ENCODE assay signal across 19 cellular contexts in genomic region chr22:24190566-24191208, GRCh38. TPM values are rescaled to one million over a fixed set of nuclear protein-coding genes. Genes with fewer than 3 reads are reported as not detected.
DNase-seq lines count a peak whose midpoint lies in the region; ATAC-seq, FAIRE-seq and TF ChIP-seq lines count a peak whose summit lies in the region.
"Had no signal": no experiment of that assay in that cellular context is flagged by ENCODE, and none has a peak within 500 bp of the region (broad histone marks: within the 10 kb centered on the region; RNA-seq: fewer than 3 reads in every experiment).

No MANE protein-coding gene starts in this region.

- peaks cover 1% of the 10 kb centered on the region for H3K4me1 Mint-ChIP-seq in progenitor cell of endocrine pancreas (ENCODE audit: low read depth)
- H3K4me1 Mint-ChIP-seq in CD4-positive, alpha-beta memory T cell, result peaks cover 0 to 2% (median 0%) of the 10 kb centered on the region in 4 donors
- H3K4me1 Mint-ChIP-seq in activated CD8-positive, alpha-beta memory T cell treated with anti-CD3 and anti-CD28 coated beads, Interleukin-2, amount 10 ng/mL, durations not matched to agents 7 days and 5 days, result peaks cover 2% of the 10 kb centered on the region

- no peak overlapping the region for H3K4me3 ChIP-seq in IMR-90 (ENCODE audit: insufficient read depth, low read depth, low read length)
- H3K4me3 ChIP-seq in H1 (ENCODE audit: extremely low read depth in 1 of 4, insufficient read depth in 2 of 4, low read depth in 3 of 4, low read length in 4 of 4), result no peak overlapping the region
- H3K4me3 ChIP-seq in CD4-positive, alpha-beta memory T cell (ENCODE audit: low read length in 2 of 2), result no peak overlapping the region
- H3K4me3 ChIP-seq: colonic mucosa, gastrocnemius medialis, left lung, PC-9 had no signal

- no peaks in the 10 kb centered on the region for H3K79me1 ChIP-seq in IMR-90 (ENCODE audit: low read depth in 1 of 2, low read length in 2 of 2)
- no peaks in the 10 kb centered on the region for H3K79me1 ChIP-seq in H1 (ENCODE audit: low read depth, low read length)

- H2BK120ac ChIP-seq in IMR-90 (ENCODE audit: low read depth, low read length), result peak overlapping the region; percentile 99
- H2BK120ac ChIP-seq in H1 (replicated peaks; ENCODE audit: low read depth, low read length), result no peak overlapping the region

- no TSS peak for BruUV-seq in IMR-90 (replicated peaks; lab: Mats Ljungman, UMichigan)

- H3K79me2 ChIP-seq in H1 (ENCODE audit: control insufficient read depth in 1 of 2, insufficient read depth in 2 of 2, low read length in 2 of 2), result no peaks in the 10 kb centered on the region

- H3K56ac ChIP-seq in IMR-90 (ENCODE audit: extremely low read depth, insufficient read depth, low read length) (no peak overlapping the region), H1 (replicated peaks; ENCODE audit: insufficient read length, low read depth, low read length) (no peak overlapping the region)

- H3K27ac ChIP-seq in C4-2B (peak overlapping the region; percentile 16; the same call in 1 of the 2 replicates), IMR-90 (ENCODE audit: insufficient read depth, low read length) (no peak overlapping the region; the same call in 1 of the 2 replicates), H1 (ENCODE audit: low read depth, low read length) (no peak overlapping the region)
- no peak overlapping the region for H3K27ac ChIP-seq in CD4-positive, alpha-beta memory T cell (ENCODE audit: low read depth, low read length)
- H3K27ac ChIP-seq: colonic mucosa, gastrocnemius medialis, PC-9 had no signal

- H3K27me3 ChIP-seq in IMR-90 (ENCODE audit: control insufficient read depth, insufficient read depth, low read length), result no peaks in the 10 kb centered on the region
- no peaks in the 10 kb centered on the region for H3K27me3 ChIP-seq in H1 (replicated peaks in 1 of 4; ENCODE audit: control insufficient read depth in 3 of 4, extremely low read depth in 1 of 4, insufficient read depth in 3 of 4, low read length in 3 of 4)
- no peaks in the 10 kb centered on the region for H3K27me3 ChIP-seq in CD4-positive, alpha-beta memory T cell (ENCODE audit: insufficient read depth, low read length)
- H3K27me3 ChIP-seq: colonic mucosa, gastrocnemius medialis, left lung had no signal

- 0 out of 3 replicates have a peak overlapping the region, but pooled peaks have one; percentile 91 for H2BK15ac ChIP-seq in IMR-90 (ENCODE audit: low read depth, low read length)
- no peak overlapping the region for H2BK15ac ChIP-seq in H1 (ENCODE audit: low read length)

- no peak for TF ChIP-seq CTCF in C4-2B (conservative IDR thresholded peaks at IDR 0.05)
- no peak for TF ChIP-seq CTCF in IMR-90 (conservative IDR thresholded peaks at IDR 0.05; ENCODE audit: low read depth, low read length)
- no peak for TF ChIP-seq CTCF in H1 (IDR thresholded peaks at IDR 0.05; ENCODE audit: control extremely low read depth in 1 of 3, insufficient read depth in 1 of 3, low read depth in 1 of 3, low read length in 3 of 3)
- TF ChIP-seq CTCF in progenitor cell of endocrine pancreas (IDR thresholded peaks at IDR 0.05; ENCODE audit: unreplicated experiment), result no peak

- no peak for FAIRE-seq in H1 (lab: Jason Lieb, UNC)

- H3K9ac ChIP-seq in IMR-90 (ENCODE audit: low read depth, low read length), result no peak overlapping the region
- H3K9ac ChIP-seq in H1 (replicated peaks in 1 of 4; ENCODE audit: extremely low read depth in 1 of 4, low read depth in 3 of 4, low read length in 3 of 4), result no peak overlapping the region

- H3K4ac ChIP-seq in IMR-90 (ENCODE audit: low read depth, low read length) (peak overlapping the region; percentile 90), H1 (replicated peaks; ENCODE audit: insufficient read length, low read depth, low read length) (no peak overlapping the region)

- H3K9me3 Mint-ChIP-seq in progenitor cell of endocrine pancreas (ENCODE audit: low read depth), result no peaks in the 10 kb centered on the region
- peaks cover 0 to 4% (median 0%) of the 10 kb centered on the region in 8 donors for H3K9me3 Mint-ChIP-seq in CD4-positive, alpha-beta memory T cell
- no peaks in the 10 kb centered on the region for H3K9me3 Mint-ChIP-seq in activated CD8-positive, alpha-beta memory T cell treated with anti-CD3 and anti-CD28 coated beads, Interleukin-2, amount 10 ng/mL, durations not matched to agents 7 days and 5 days (ENCODE audit: low read depth)
- H3K9me3 Mint-ChIP-seq: activated CD4-positive, alpha-beta T cell treated with anti-CD3 and anti-CD28 coated beads, Interleukin-2, amount 10 ng/mL, durations not matched to agents 24 days and 14 days; activated naive CD4-positive, alpha-beta T cell treated with anti-CD3 and anti-CD28 coated beads for 36 hours had no signal

- peak overlapping the region; percentile 23 for H2AK9ac ChIP-seq in IMR-90 (replicated peaks; ENCODE audit: low read depth, low read length, poor library complexity)

- H3K36me3 ChIP-seq in IMR-90 (ENCODE audit: control insufficient read depth, insufficient read depth, low read length) (no peaks in the 10 kb centered on the region), H1 (ENCODE audit: control insufficient read depth in 2 of 4, insufficient read depth in 4 of 4, low read length in 3 of 4) (no peaks in the 10 kb centered on the region)
- no peaks in the 10 kb centered on the region for H3K36me3 ChIP-seq in CD4-positive, alpha-beta memory T cell (ENCODE audit: insufficient read depth, low read length)
- H3K36me3 ChIP-seq: colonic mucosa, gastrocnemius medialis had no signal

- H2AFZ ChIP-seq in IMR-90 (replicated peaks; ENCODE audit: low read length, poor library complexity) (peak overlapping the region; percentile 14), H1 (ENCODE audit: low read length) (no peak overlapping the region)
- H2AFZ ChIP-seq: PC-9 had no signal

- peak overlapping the region; percentile 91 for H4K91ac ChIP-seq in IMR-90 (ENCODE audit: insufficient read depth, low read depth, low read length)
- no peak overlapping the region for H4K91ac ChIP-seq in H1 (replicated peaks; ENCODE audit: insufficient read length, low read length)

- H3K9me3 ChIP-seq in IMR-90 (ENCODE audit: control insufficient read depth, insufficient read depth, low read length) (no peaks in the 10 kb centered on the region), H1 (ENCODE audit: insufficient read depth in 2 of 2, low read depth in 1 of 2, low read length in 1 of 2) (no peaks in the 10 kb centered on the region)
- no peaks in the 10 kb centered on the region for H3K9me3 ChIP-seq in CD4-positive, alpha-beta memory T cell (ENCODE audit: control insufficient read depth in 1 of 2, low read length in 2 of 2)
- H3K9me3 ChIP-seq: colonic mucosa, gastrocnemius medialis, left lung had no signal

- H3K18ac ChIP-seq in IMR-90 (ENCODE audit: low read depth, low read length) (peak overlapping the region; percentile 5; the same call in 1 of the 2 replicates), H1 (ENCODE audit: extremely low read depth, low read length) (no peak overlapping the region)

- no peak overlapping the region for H3K23ac ChIP-seq in IMR-90 (ENCODE audit: low read depth, low read length)
- H3K23ac ChIP-seq in H1 (ENCODE audit: insufficient read length), result no peak overlapping the region

- H4K8ac ChIP-seq in IMR-90 (ENCODE audit: low read depth in 2 of 2, low read length in 2 of 2) (peak overlapping the region; percentile 34 to 73; a peak in 2 of 4 replicates), H1 (ENCODE audit: extremely low read depth, insufficient read depth, low read length) (no peak overlapping the region)

- TF ChIP-seq POLR2A in IMR-90 (IDR thresholded peaks at IDR 0.05; ENCODE audit: low read depth, low read length) (no peak), H1 (IDR thresholded peaks at IDR 0.05; ENCODE audit: control extremely low read depth in 1 of 2, low read depth in 2 of 2, low read length in 2 of 2) (no peak)

- no peaks in the 10 kb centered on the region for H3K36me3 Mint-ChIP-seq in progenitor cell of endocrine pancreas (ENCODE audit: insufficient read depth)
- no peaks in the 10 kb centered on the region for H3K36me3 Mint-ChIP-seq in CD4-positive, alpha-beta memory T cell
- H3K36me3 Mint-ChIP-seq in activated CD8-positive, alpha-beta memory T cell treated with anti-CD3 and anti-CD28 coated beads, Interleukin-2, amount 10 ng/mL, durations not matched to agents 7 days and 5 days, result no peaks in the 10 kb centered on the region

- H2BK20ac ChIP-seq in IMR-90 (ENCODE audit: low read depth, low read length) (peak overlapping the region; percentile 93; the same call in 1 of the 2 replicates), H1 (ENCODE audit: low read length) (no peak overlapping the region)

- H3K9me1 ChIP-seq in IMR-90 (ENCODE audit: insufficient read depth, low read length), result no peaks in the 10 kb centered on the region; the same call in 1 of the 2 replicates

- no peak for TF ChIP-seq EP300 in H1 (IDR thresholded peaks at IDR 0.05; ENCODE audit: borderline replicate concordance in 1 of 2, low read depth in 2 of 2, low read length in 2 of 2)

- H3K27me3 Mint-ChIP-seq in progenitor cell of endocrine pancreas, result no peaks in the 10 kb centered on the region
- H3K27me3 Mint-ChIP-seq in CD4-positive, alpha-beta memory T cell, result no peaks in the 10 kb centered on the region
- H3K27me3 Mint-ChIP-seq in activated CD8-positive, alpha-beta memory T cell treated with anti-CD3 and anti-CD28 coated beads, Interleukin-2, amount 10 ng/mL, durations not matched to agents 7 days and 5 days, result no peaks in the 10 kb centered on the region
- H3K27me3 Mint-ChIP-seq: activated CD4-positive, alpha-beta T cell treated with anti-CD3 and anti-CD28 coated beads, Interleukin-2, amount 10 ng/mL, durations not matched to agents 24 days and 14 days had no signal

- POLR2A ChIA-PET in IMR-90 (lab: Charles Lee; ENCODE audit: unreplicated experiment) (no interaction called here), H1 (lab: Charles Lee; ENCODE audit: partially characterized antibody) (no interaction called here)
- POLR2A ChIA-PET in CD4-positive, alpha-beta memory T cell (lab: Charles Lee; ENCODE audit: partially characterized antibody), result no interaction called here

- dilution Hi-C loops in IMR-90 (cut with HindIII; ENCODE audit: low sequenced_read_pairs, unreplicated experiment), result no loop called here

- peak overlapping the region; percentile 94 for H2AK5ac ChIP-seq in IMR-90 (ENCODE audit: low read depth, low read length)
- H2AK5ac ChIP-seq in H1 (ENCODE audit: low read depth, low read length), result no peak overlapping the region

- DNase-seq in IMR-90, result no peak
- no peak for DNase-seq in H1 (ENCODE audit: low read depth in 1 of 2, low spot score in 2 of 2)
- DNase-seq in progenitor cell of endocrine pancreas (ENCODE audit: low spot score, unreplicated experiment), result no peak
- DNase-seq in CD4-positive, alpha-beta memory T cell, result no peak
- no peak for DNase-seq in SW 1271 (lab: John Stamatoyannopoulos, UW)
- no peak for DNase-seq in activated CD8-positive, alpha-beta memory T cell treated with anti-CD3 and anti-CD28 coated beads, Interleukin-2, amount 10 ng/mL, durations not matched to agents 7 days and 5 days
- DNase-seq: activated naive CD4-positive, alpha-beta T cell treated with anti-CD3 and anti-CD28 coated beads for 36 hours; activated T-cell treated with anti-CD3 and anti-CD28 coated beads for 4 hours; colonic mucosa; NCI-H1105 treated with DMSO at 0.1 percent for 48 hours; NCI-H774; occipital lobe; PC-9; stimulated activated CD4-positive, alpha-beta T cell treated with anti-CD3 and anti-CD28 coated beads, Interleukin-1b, Interleukin-23, amount 100 ng/mL, for 48 hours had no signal

- 93% methylated on average over 2 of the region's 8 CpGs; no CpG with 5 or more reads in 1 of the 2 experiments for WGBS in IMR-90 (ENCODE audit: extremely low coverage in 2 of 2, insufficient read length in 1 of 2), 2 experiments
- 89% methylated on average over 7 of the region's 8 CpGs; no CpG with 5 or more reads in 1 of the 2 experiments for WGBS in H1 (ENCODE audit: extremely low coverage in 1 of 2, insufficient coverage in 1 of 2, insufficient read length in 1 of 2, insufficient replicate concordance in 2 of 2, low coverage in 1 of 2, low lambda C conversion rate in 2 of 2, missing lambda C conversion rate in 1 of 2), 2 experiments

- no peak overlapping the region for H3K4me3 Mint-ChIP-seq in progenitor cell of endocrine pancreas (ENCODE audit: low read depth)
- no peak overlapping the region for H3K4me3 Mint-ChIP-seq in CD4-positive, alpha-beta memory T cell
- no peak overlapping the region for H3K4me3 Mint-ChIP-seq in activated CD8-positive, alpha-beta memory T cell treated with anti-CD3 and anti-CD28 coated beads, Interleukin-2, amount 10 ng/mL, durations not matched to agents 7 days and 5 days
- H3K4me3 Mint-ChIP-seq: activated CD4-positive, alpha-beta T cell treated with anti-CD3 and anti-CD28 coated beads, Interleukin-2, amount 10 ng/mL, durations not matched to agents 24 days and 14 days; activated naive CD4-positive, alpha-beta T cell treated with anti-CD3 and anti-CD28 coated beads for 36 hours had no signal

- intact Hi-C loops in IMR-90 (cut with micrococcal nuclease), result loop anchor here (1.0 kb wide), 1 partner anchor 18 kb away; no protein-coding TSS in a partner anchor
- intact Hi-C loops in CD4-positive, alpha-beta memory T cell (cut with micrococcal nuclease), result no loop called here

- H2BK12ac ChIP-seq in H1 (ENCODE audit: low read depth, low read length), result 0 out of 2 replicates have a peak overlapping the region, but pooled peaks have one; percentile 3

- no peaks in the 10 kb centered on the region for H3K23me2 ChIP-seq in H1 (ENCODE audit: low read depth, low read length)

- no peaks in the 10 kb centered on the region for H4K20me1 ChIP-seq in IMR-90 (ENCODE audit: insufficient read depth, low read length)
- no peaks in the 10 kb centered on the region for H4K20me1 ChIP-seq in H1 (replicated peaks in 1 of 2; ENCODE audit: control insufficient read depth in 1 of 2, insufficient read depth in 2 of 2, low read length in 2 of 2)

- H3K27ac Mint-ChIP-seq in progenitor cell of endocrine pancreas, result peak overlapping the region; percentile 79
- H3K27ac Mint-ChIP-seq in CD4-positive, alpha-beta memory T cell, result peak overlapping the region in 3 of 7 donors; percentile 7 to 66 (median 48)
- H3K27ac Mint-ChIP-seq in activated CD8-positive, alpha-beta memory T cell treated with anti-CD3 and anti-CD28 coated beads, Interleukin-2, amount 10 ng/mL, durations not matched to agents 7 days and 5 days, result no peak overlapping the region
- H3K27ac Mint-ChIP-seq: activated naive CD4-positive, alpha-beta T cell treated with anti-CD3 and anti-CD28 coated beads for 36 hours had no signal

- H2BK5ac ChIP-seq in IMR-90 (ENCODE audit: low read depth, low read length, poor library complexity, severe bottlenecking) (no peak overlapping the region), H1 (ENCODE audit: low read depth, low read length) (no peak overlapping the region)

- no peak overlapping the region for H3K4me2 ChIP-seq in IMR-90 (ENCODE audit: low read depth, low read length)
- no peak overlapping the region for H3K4me2 ChIP-seq in H1 (ENCODE audit: insufficient read depth in 1 of 2, low read depth in 2 of 2, low read length in 2 of 2)

- ATAC-seq in IMR-90 (ENCODE audit: low read depth) (no peak), HG02571 (IDR thresholded peaks at IDR 0.05; ENCODE audit: unreplicated experiment) (no peak)
- no peak for ATAC-seq in activated CD8-positive, alpha-beta memory T cell treated with anti-CD3 and anti-CD28 coated beads, Interleukin-2, amount 10 ng/mL, durations not matched to agents 7 days and 5 days

- TF ChIP-seq RAD21 in IMR-90 (IDR thresholded peaks at IDR 0.05; ENCODE audit: low read length) (no peak), H1 (IDR thresholded peaks at IDR 0.05 in 1 of 2, conservative IDR thresholded peaks at IDR 0.05 in 1 of 2; ENCODE audit: low read depth in 2 of 2, low read length in 2 of 2) (peak in 1 of 2 experiments; percentile 16; a peak in 1 of 4 replicates)

- H4K5ac ChIP-seq in IMR-90 (ENCODE audit: low read depth, low read length) (peak overlapping the region; percentile 69), H1 (ENCODE audit: insufficient read length, low read depth, low read length) (no peak overlapping the region)

- peaks cover 10% of the 10 kb centered on the region for H3K4me1 ChIP-seq in IMR-90 (ENCODE audit: control insufficient read depth, insufficient read depth, low read length)
- peaks cover 0 to 7% (median 0%) of the 10 kb centered on the region in 4 experiments; a peak in 4 of 7 replicates for H3K4me1 ChIP-seq in H1 (replicated peaks in 1 of 4; ENCODE audit: control insufficient read depth in 3 of 4, insufficient read depth in 4 of 4, low read length in 3 of 4)
- no peaks in the 10 kb centered on the region for H3K4me1 ChIP-seq in CD4-positive, alpha-beta memory T cell (ENCODE audit: insufficient read depth, low read length)
- H3K4me1 ChIP-seq: colonic mucosa had no signal

- in situ Hi-C loops in IMR-90 (cut with MboI; ENCODE audit: low sequenced_read_pairs), result no loop called here

- CTCF ChIA-PET in IMR-90 (lab: Yijun Ruan, JAX), result interaction anchor here (0.7 to 1.5 kb wide), 5 partner anchors 17 to 326 kb away, joined by 3 to 13 read pairs (median 4); no protein-coding TSS in a partner anchor
- CTCF ChIA-PET in H1 (lab: Charles Lee; ENCODE audit: partially characterized antibody), result interaction anchor here (0.7 to 7.2 kb wide), 33 partner anchors 10 to 354 kb away, joined by 3 to 96 read pairs (median 7); partner anchors contain the start of genes GGT5 and SUSD2
- CTCF ChIA-PET in CD4-positive, alpha-beta memory T cell (lab: Charles Lee; ENCODE audit: partially characterized antibody), result interaction anchor here (1.0 to 1.1 kb wide), 2 partner anchors 34 to 40 kb away, joined by 3 to 4 read pairs; no protein-coding TSS in a partner anchor
- CTCF ChIA-PET in activated CD8-positive, alpha-beta memory T cell treated with anti-CD3 and anti-CD28 coated beads, Interleukin-2, amount 10 ng/mL, durations not matched to agents 7 days and 5 days (lab: Charles Lee), result interaction anchor here (0.5 to 2.6 kb wide), 9 partner anchors 9 to 94 kb away, joined by 3 to 24 read pairs (median 5); no protein-coding TSS in a partner anchor

- H3K14ac ChIP-seq in IMR-90 (replicated peaks; ENCODE audit: low read depth, low read length), result peak overlapping the region; percentile 41; the same call in 1 of the 2 replicates
- H3K14ac ChIP-seq in H1 (ENCODE audit: insufficient read length), result no peak overlapping the region

RNA-seq across cellular contexts. Expression of gene SUSD2, which starts 9.4 kb away (rescaled TPM):
- total RNA-seq in IMR-90 (2012; rRNA removed) (0.18 and 0.28 TPM in 2 replicates), progenitor cell of endocrine pancreas (0.75 and 0.79 TPM in 2 replicates)
- polyA plus RNA-seq in IMR-90 (2012; rRNA removed) (1.6 and 2.4 TPM in 2 replicates), H1 (2011; rRNA removed) (4.8 and 5.5 TPM in 2 replicates)
- polyA plus RNA-seq in IMR-90 (2012; cell fraction: cytosol; rRNA removed), result 1.1 and 1.9 TPM in 2 replicates
- polyA plus RNA-seq in IMR-90 (2012; cell fraction: nucleus; rRNA removed; ENCODE audit: low replicate concordance), result 1.9 and 4.1 TPM in 2 replicates
- 1.5 and 2.0 TPM in 2 replicates for total RNA-seq in H1 (2021; fragmentation: NEBNext Ultra II Directional; extraction: Animal tissue kit (Norgen Biotek cat#: 25700))
- 1.8 TPM for polyA plus RNA-seq in H1 (2011; cell fraction: cytosol; rRNA removed)
- 7.8 TPM for polyA plus RNA-seq in H1 (2011; cell fraction: nucleus; rRNA removed)
- polyA plus RNA-seq in H1 (2012, experiment 1 of 2), result 1.5 to 3.7 TPM (median 2.7 TPM) in 4 replicates
- 1.7 TPM for polyA plus RNA-seq in H1 (2012, experiment 2 of 2)
- 4.0 TPM for polyA plus RNA-seq in H1 (2013, experiment 1 of 2)
- polyA plus RNA-seq in H1 (2013, experiment 2 of 2), result 3.1 TPM
- polyA minus RNA-seq in H1 (2011; rRNA and poly(A)+ RNA removed), result 1.9 and 2.0 TPM in 2 replicates
- 1.4 TPM for polyA minus RNA-seq in H1 (2011; cell fraction: cytosol; rRNA and poly(A)+ RNA removed)
- 2.1 TPM for polyA minus RNA-seq in H1 (2011; cell fraction: nucleus; rRNA and poly(A)+ RNA removed)
- under 1 TPM; 0.44 to 0.52 TPM for total RNA-seq in CD4-positive, alpha-beta memory T cell
- under 1 TPM in 1 of 2 donors, not detected in 1; 0.05 TPM for polyA plus RNA-seq in CD4-positive, alpha-beta memory T cell
- under 1 TPM; 0.52 to 0.96 TPM for total RNA-seq in activated CD8-positive, alpha-beta memory T cell treated with anti-CD3 and anti-CD28 coated beads, Interleukin-2, amount 10 ng/mL, durations not matched to agents 7 days and 5 days
- total RNA-seq: occipital lobe had no signal

RNA-seq across cellular contexts. Expression of gene GGT5, which starts 54.2 kb away (rescaled TPM):
- total RNA-seq in IMR-90 (2012; rRNA removed), result 0.18 and 0.28 TPM in 2 replicates
- 3.1 and 5.8 TPM in 2 replicates for polyA plus RNA-seq in IMR-90 (2012; rRNA removed)
- polyA plus RNA-seq in IMR-90 (2012; cell fraction: cytosol; rRNA removed), result 0.58 and 3.1 TPM in 2 replicates
- 15.2 and 20.3 TPM in 2 replicates for polyA plus RNA-seq in IMR-90 (2012; cell fraction: nucleus; rRNA removed; ENCODE audit: low replicate concordance)
- not detected in 2 replicates for total RNA-seq in H1 (2021; fragmentation: NEBNext Ultra II Directional; extraction: Animal tissue kit (Norgen Biotek cat#: 25700))
- polyA plus RNA-seq in H1 (2011; rRNA removed), result 0.05 and 0.24 TPM in 2 replicates
- not detected for polyA plus RNA-seq in H1 (2011; cell fraction: cytosol; rRNA removed)
- 0.16 TPM for polyA plus RNA-seq in H1 (2011; cell fraction: nucleus; rRNA removed)
- polyA plus RNA-seq in H1 (2012, experiment 1 of 2), result not detected in 4 replicates
- not detected for polyA plus RNA-seq in H1 (2012, experiment 2 of 2)
- not detected for polyA plus RNA-seq in H1 (2013, experiment 1 of 2)
- not detected for polyA plus RNA-seq in H1 (2013, experiment 2 of 2)
- polyA minus RNA-seq in H1 (2011; rRNA and poly(A)+ RNA removed), result not detected in 2 replicates
- not detected for polyA minus RNA-seq in H1 (2011; cell fraction: cytosol; rRNA and poly(A)+ RNA removed)
- polyA minus RNA-seq in H1 (2011; cell fraction: nucleus; rRNA and poly(A)+ RNA removed), result 0.10 TPM
- total RNA-seq in progenitor cell of endocrine pancreas, result not detected in 2 replicates
- not detected for total RNA-seq in CD4-positive, alpha-beta memory T cell
- polyA plus RNA-seq in CD4-positive, alpha-beta memory T cell, result not detected
- total RNA-seq in activated CD8-positive, alpha-beta memory T cell treated with anti-CD3 and anti-CD28 coated beads, Interleukin-2, amount 10 ng/mL, durations not matched to agents 7 days and 5 days, result under 1 TPM in 1 of 2 experiments, not detected in 1; 0.40 TPM
- total RNA-seq: activated naive CD4-positive, alpha-beta T cell treated with anti-CD3 and anti-CD28 coated beads for 36 hours; PC-9 had no signal
